In the genomic region with DNA sequence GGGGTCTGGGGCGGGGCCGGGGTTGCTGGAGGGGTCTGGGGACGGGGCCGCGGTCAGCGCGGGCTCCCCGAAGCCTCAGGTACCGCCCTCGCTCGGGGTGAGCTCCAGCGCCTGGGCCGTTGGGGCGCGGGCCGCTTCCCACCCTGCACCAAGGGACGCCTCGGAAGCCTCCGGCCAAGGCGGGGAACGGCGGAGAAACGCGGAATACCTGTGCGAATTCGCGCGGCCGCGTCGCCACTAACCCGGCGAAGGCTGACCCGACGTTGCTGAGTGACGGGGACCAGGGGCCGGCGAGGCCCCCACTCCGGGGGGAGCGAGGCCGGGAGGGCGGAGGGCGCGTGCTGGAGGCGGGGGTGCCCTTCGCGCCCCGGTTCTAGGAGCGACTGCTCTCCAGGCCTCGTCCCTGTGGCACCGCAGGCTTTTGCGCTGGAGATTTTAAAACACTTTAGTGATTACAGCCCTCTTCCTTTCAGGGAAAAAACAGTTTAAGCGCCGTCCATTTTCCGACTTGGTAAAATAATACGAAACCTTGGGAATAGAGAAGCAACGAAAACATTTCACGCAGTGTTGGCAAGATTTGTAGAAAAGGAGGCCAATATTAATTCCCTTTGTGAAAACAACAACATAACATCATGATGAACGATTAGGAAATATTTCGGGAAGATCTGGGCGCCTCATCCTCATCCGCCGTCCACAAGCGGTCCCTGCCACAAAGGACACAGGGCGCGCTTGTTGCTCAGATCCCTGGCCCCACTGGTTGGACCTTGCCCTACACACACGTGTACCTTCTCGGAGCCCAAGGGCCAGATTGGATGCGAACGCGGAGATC, we compare ENCODE assay signal across 1 cellular context.
TF ChIP-seq lines count a peak whose summit lies in the region.

No MANE protein-coding gene starts in this region.

TF ChIP-seq in HepG2, 621 proteins besides CTCF, POLR2A, EP300 and RAD21 (continued from another document):
- TF ChIP-seq E2F2 (CRISPR knock-in tag; IDR thresholded peaks at IDR 0.05; ENCODE audit: borderline replicate concordance) (0 out of 2 replicates have a peak, but pooled peaks have one; percentile 67), ZNF432 (CRISPR knock-in tag; IDR thresholded peaks at IDR 0.05; ENCODE audit: borderline replicate concordance) (no peak), KLF9 (CRISPR knock-in tag; IDR thresholded peaks at IDR 0.05; ENCODE audit: low read depth) (no peak), FOXA1 (IDR thresholded peaks at IDR 0.05) (no peak), FOXA1 (CRISPR knock-in tag; IDR thresholded peaks at IDR 0.05) (peak; percentile 84), RARG (CRISPR knock-in tag; IDR thresholded peaks at IDR 0.05; ENCODE audit: low read depth) (no peak), HHEX (CRISPR knock-in tag; IDR thresholded peaks at IDR 0.05) (no peak; the same call in 1 of the 2 replicates), ZNF703 (CRISPR knock-in tag; IDR thresholded peaks at IDR 0.05; ENCODE audit: borderline replicate concordance) (0 out of 2 replicates have a peak, but pooled peaks have one; percentile 14), ZNF652 (CRISPR knock-in tag; IDR thresholded peaks at IDR 0.05; ENCODE audit: borderline replicate concordance, low read depth) (peak; percentile 29; the same call in 1 of the 2 replicates), ZNF687 (CRISPR knock-in tag; IDR thresholded peaks at IDR 0.05) (peak; percentile 91), ZNF383 (CRISPR knock-in tag; IDR thresholded peaks at IDR 0.05; ENCODE audit: borderline replicate concordance) (no peak), HIVEP1 (CRISPR knock-in tag; IDR thresholded peaks at IDR 0.05) (peak; percentile 69), RFX3 (CRISPR knock-in tag; IDR thresholded peaks at IDR 0.05) (no peak), THYN1 (CRISPR knock-in tag; IDR thresholded peaks at IDR 0.05; ENCODE audit: borderline replicate concordance, low read depth) (no peak), ZNF724P (CRISPR knock-in tag; IDR thresholded peaks at IDR 0.05; ENCODE audit: borderline replicate concordance) (peak; percentile 33; the same call in 1 of the 2 replicates)
- TF ChIP-seq, protein P1, sequence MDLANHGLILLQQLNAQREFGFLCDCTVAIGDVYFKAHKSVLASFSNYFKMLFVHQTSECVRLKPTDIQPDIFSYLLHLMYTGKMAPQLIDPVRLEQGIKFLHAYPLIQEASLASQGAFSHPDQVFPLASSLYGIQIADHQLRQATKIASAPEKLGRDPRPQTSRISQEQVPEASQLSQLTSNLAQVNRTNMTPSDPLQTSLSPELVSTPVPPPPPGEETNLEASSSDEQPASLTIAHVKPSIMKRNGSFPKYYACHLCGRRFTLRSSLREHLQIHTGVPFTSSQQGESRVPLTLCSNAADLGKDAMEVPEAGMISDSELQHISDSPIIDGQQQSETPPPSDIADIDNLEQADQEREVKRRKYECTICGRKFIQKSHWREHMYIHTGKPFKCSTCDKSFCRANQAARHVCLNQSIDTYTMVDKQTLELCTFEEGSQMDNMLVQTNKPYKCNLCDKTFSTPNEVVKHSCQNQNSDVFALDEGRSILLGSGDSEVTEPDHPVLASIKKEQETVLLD (CRISPR knock-in tag; IDR thresholded peaks at IDR 0.05; ENCODE audit: low read depth) = peak; percentile 54
- TF ChIP-seq, protein P2, sequence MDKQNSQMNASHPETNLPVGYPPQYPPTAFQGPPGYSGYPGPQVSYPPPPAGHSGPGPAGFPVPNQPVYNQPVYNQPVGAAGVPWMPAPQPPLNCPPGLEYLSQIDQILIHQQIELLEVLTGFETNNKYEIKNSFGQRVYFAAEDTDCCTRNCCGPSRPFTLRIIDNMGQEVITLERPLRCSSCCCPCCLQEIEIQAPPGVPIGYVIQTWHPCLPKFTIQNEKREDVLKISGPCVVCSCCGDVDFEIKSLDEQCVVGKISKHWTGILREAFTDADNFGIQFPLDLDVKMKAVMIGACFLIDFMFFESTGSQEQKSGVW (CRISPR knock-in tag; IDR thresholded peaks at IDR 0.05; ENCODE audit: borderline replicate concordance) = no peak
- TF ChIP-seq, protein P3, sequence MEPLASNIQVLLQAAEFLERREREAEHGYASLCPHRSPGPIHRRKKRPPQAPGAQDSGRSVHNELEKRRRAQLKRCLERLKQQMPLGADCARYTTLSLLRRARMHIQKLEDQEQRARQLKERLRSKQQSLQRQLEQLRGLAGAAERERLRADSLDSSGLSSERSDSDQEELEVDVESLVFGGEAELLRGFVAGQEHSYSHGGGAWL (CRISPR knock-in tag; IDR thresholded peaks at IDR 0.05) = peak; percentile 92; the same call in 1 of the 2 replicates
- TF ChIP-seq, protein P4, sequence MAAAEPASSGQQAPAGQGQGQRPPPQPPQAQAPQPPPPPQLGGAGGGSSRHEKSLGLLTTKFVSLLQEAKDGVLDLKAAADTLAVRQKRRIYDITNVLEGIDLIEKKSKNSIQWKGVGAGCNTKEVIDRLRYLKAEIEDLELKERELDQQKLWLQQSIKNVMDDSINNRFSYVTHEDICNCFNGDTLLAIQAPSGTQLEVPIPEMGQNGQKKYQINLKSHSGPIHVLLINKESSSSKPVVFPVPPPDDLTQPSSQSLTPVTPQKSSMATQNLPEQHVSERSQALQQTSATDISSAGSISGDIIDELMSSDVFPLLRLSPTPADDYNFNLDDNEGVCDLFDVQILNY (CRISPR knock-in tag; conservative IDR thresholded peaks at IDR 0.05) = 0 out of 2 replicates have a peak, but pooled peaks have one; percentile 39
TF ChIP-seq in HepG2: peak in this region for 300.
